In the genomic region with DNA sequence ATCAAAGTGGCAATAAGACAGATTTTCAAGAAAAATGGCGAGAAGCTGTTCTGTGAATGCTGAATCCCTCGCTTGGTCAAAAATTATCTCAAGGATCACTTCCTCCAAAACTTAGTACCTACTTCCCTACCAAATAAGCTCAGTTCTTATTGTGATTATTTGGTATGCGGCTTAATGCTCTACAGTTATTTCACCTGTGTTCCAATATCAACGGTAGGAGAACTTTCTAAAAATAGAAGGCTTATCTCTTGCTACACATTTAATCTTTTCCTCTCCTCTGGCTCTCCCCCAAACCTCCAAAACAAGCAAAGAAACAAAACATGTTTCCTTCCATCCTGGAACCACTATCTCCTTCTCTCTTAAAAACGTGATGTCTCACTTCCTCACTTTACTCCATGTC, we compare ENCODE assay signal across 24 cellular contexts. TPM values are rescaled to one million over a fixed set of nuclear protein-coding genes. Genes with fewer than 3 reads are reported as not detected.
DNase-seq lines count a peak whose midpoint lies in the region; ATAC-seq and TF ChIP-seq lines count a peak whose summit lies in the region.
"Had no signal": no experiment of that assay in that cellular context is flagged by ENCODE, and none has a peak within 500 bp of the region (broad histone marks: within the 10 kb centered on the region; RNA-seq: fewer than 3 reads in every experiment).

No MANE protein-coding gene starts in this region.

- POLR2A ChIA-PET in Panc1 (lab: Charles Lee), result no interaction called here

- no peaks in the 10 kb centered on the region for H3K27me3 ChIP-seq in Panc1 (ENCODE audit: control insufficient read depth, insufficient read depth, low read length)
- H3K27me3 ChIP-seq in foreskin keratinocyte, result no peaks in the 10 kb centered on the region
- no peaks in the 10 kb centered on the region for H3K27me3 ChIP-seq in lower lobe of right lung (ENCODE audit: low read depth)
- H3K27me3 ChIP-seq: cardiac muscle cell, ovary, SJCRH30, spleen, tibial nerve had no signal

- intact Hi-C loops in CD14-positive monocyte (cut with micrococcal nuclease), result loop anchor here in 1 of 2 donors (5.0 kb wide), 1 partner anchor 625 kb away; no protein-coding TSS in a partner anchor
- intact Hi-C loops in Panc1 (cut with micrococcal nuclease; ENCODE audit: unreplicated experiment), result no loop called here
- intact Hi-C loops in lower lobe of right lung (cut with DNase I), result no loop called here

- in situ Hi-C loops in KBM-7 (cut with MboI; ENCODE audit: low pct_unique_long_range_greater_than_20kb, low sequenced_read_pairs) (no loop called here), Panc1 (cut with HindIII; ENCODE audit: low pct_unique_long_range_greater_than_20kb, low sequenced_read_pairs) (no loop called here)

- H3K9me3 ChIP-seq in Panc1 (ENCODE audit: control insufficient read depth, insufficient read depth, low read depth, low read length) (no peaks in the 10 kb centered on the region), lower lobe of right lung (no peaks in the 10 kb centered on the region)
- H3K9me3 ChIP-seq: ovary, SJCRH30, spleen, tibial nerve had no signal

- peaks cover 0 to 3% (median 0%) of the 10 kb centered on the region in 7 donors for H3K9me3 Mint-ChIP-seq in CD14-positive monocyte
- H3K9me3 Mint-ChIP-seq: activated naive CD4-positive, alpha-beta T cell treated with anti-CD3 and anti-CD28 coated beads, Interleukin-2, amount 10 ng/mL, durations not matched to agents 7 days and 5 days; activated T-helper 1 cell treated with anti-CD3 and anti-CD28 coated beads, Interleukin-12 subunit alpha, Interleukin-12 subunit beta, Interleukin-2, Interleukin-4 antibody, amounts not matched to agents 30 ng/mL and 10 ng/mL and 1 ng/mL, durations not matched to agents 14 hours and 24 hours and 36 hours had no signal

- no peak for TF ChIP-seq CTCF in CD14-positive monocyte (IDR thresholded peaks at IDR 0.05)
- no peak for TF ChIP-seq CTCF in Panc1 (IDR thresholded peaks at IDR 0.05)
- TF ChIP-seq CTCF in foreskin keratinocyte (conservative IDR thresholded peaks at IDR 0.05), result no peak
- TF ChIP-seq CTCF in lower lobe of right lung (IDR thresholded peaks at IDR 0.05), result no peak

- H3K27ac ChIP-seq in Panc1 (ENCODE audit: low read length) (peak overlapping the region; percentile 74; the same call in 1 of the 2 replicates), foreskin keratinocyte (peak overlapping the region; percentile 71), lower lobe of right lung (no peak overlapping the region)
- H3K27ac ChIP-seq: cardiac muscle cell, ovary, SJCRH30, tibial nerve had no signal

- peaks cover 40% of the 10 kb centered on the region for H3K4me1 ChIP-seq in Panc1 (ENCODE audit: control insufficient read depth, insufficient read depth, low read length)
- peaks cover 80% of the 10 kb centered on the region for H3K4me1 ChIP-seq in foreskin keratinocyte
- H3K4me1 ChIP-seq in lower lobe of right lung, result peaks cover 15% of the 10 kb centered on the region
- H3K4me1 ChIP-seq: SJCRH30, spleen had no signal

- no peaks in the 10 kb centered on the region for H3K27me3 Mint-ChIP-seq in CD14-positive monocyte (ENCODE audit: low read depth in 3 of 3)
- H3K27me3 Mint-ChIP-seq: activated naive CD4-positive, alpha-beta T cell treated with anti-CD3 and anti-CD28 coated beads, Interleukin-2, amount 10 ng/mL, durations not matched to agents 7 days and 5 days; CD4-positive, alpha-beta memory T cell had no signal

- H3K27ac Mint-ChIP-seq in CD14-positive monocyte, result peak overlapping the region; percentile 1 to 74 (median 62)
- H3K27ac Mint-ChIP-seq: activated naive CD4-positive, alpha-beta T cell treated with anti-CD3 and anti-CD28 coated beads, Interleukin-2, amount 10 ng/mL, durations not matched to agents 7 days and 5 days; activated T-helper 1 cell treated with anti-CD3 and anti-CD28 coated beads, Interleukin-12 subunit alpha, Interleukin-12 subunit beta, Interleukin-2, Interleukin-4 antibody, amounts not matched to agents 30 ng/mL and 10 ng/mL and 1 ng/mL, durations not matched to agents 14 hours and 24 hours and 36 hours; CD4-positive, alpha-beta memory T cell had no signal

- H3K36me3 Mint-ChIP-seq in CD14-positive monocyte, result peaks cover 0 to 7% of the 10 kb centered on the region in 2 donors
- H3K36me3 Mint-ChIP-seq: activated naive CD4-positive, alpha-beta T cell treated with anti-CD3 and anti-CD28 coated beads, Interleukin-2, amount 10 ng/mL, durations not matched to agents 7 days and 5 days; CD4-positive, alpha-beta memory T cell had no signal

- no peak overlapping the region for H3K4me3 ChIP-seq in Panc1 (ENCODE audit: low read depth in 2 of 2, low read length in 2 of 2)
- no peak overlapping the region for H3K4me3 ChIP-seq in lower lobe of right lung
- H3K4me3 ChIP-seq: cardiac muscle cell, ovary, SJCRH30, spleen, tibial nerve had no signal

- no TSS peak for BruUV-seq in Panc1 (replicated peaks; lab: Mats Ljungman, UMichigan)

- H3K36me3 ChIP-seq in Panc1 (ENCODE audit: control insufficient read depth, insufficient read depth, low read length), result no peaks in the 10 kb centered on the region
- no peaks in the 10 kb centered on the region for H3K36me3 ChIP-seq in lower lobe of right lung
- H3K36me3 ChIP-seq: cardiac muscle cell, ovary, SJCRH30, spleen, tibial nerve had no signal

- ATAC-seq in Panc1, result no peak
- no peak for ATAC-seq in foreskin keratinocyte
- ATAC-seq in lower lobe of right lung, result no peak
- ATAC-seq in HG02798 (IDR thresholded peaks at IDR 0.05; ENCODE audit: poor library complexity, unreplicated experiment), result no peak
- ATAC-seq: right cardiac atrium had no signal

- H3K4me3 Mint-ChIP-seq in CD14-positive monocyte, result peak overlapping the region in 1 of 2 donors; percentile 61
- H3K4me3 Mint-ChIP-seq: activated naive CD4-positive, alpha-beta T cell treated with anti-CD3 and anti-CD28 coated beads, Interleukin-2, amount 10 ng/mL, durations not matched to agents 7 days and 5 days; activated T-helper 1 cell treated with anti-CD3 and anti-CD28 coated beads, Interleukin-12 subunit alpha, Interleukin-12 subunit beta, Interleukin-2, Interleukin-4 antibody, amounts not matched to agents 30 ng/mL and 10 ng/mL and 1 ng/mL, durations not matched to agents 14 hours and 24 hours and 36 hours; CD4-positive, alpha-beta memory T cell had no signal

- DNase-seq in CD14-positive monocyte (ENCODE audit: low spot score) (no peak), KBM-7 (peak; percentile 88), Panc1 (ENCODE audit: low read depth, low spot score) (no peak), foreskin keratinocyte (no peak), lower lobe of right lung (no peak), cerebellar nuclear complex (lab: John Stamatoyannopoulos, UW) (no peak), GOT3 (lab: John Stamatoyannopoulos, UW) (no peak)
- DNase-seq: activated CD4-positive, CD25-positive, alpha-beta regulatory T cell; activated naive CD4-positive, alpha-beta T cell treated with anti-CD3 and anti-CD28 coated beads, Interleukin-2, amount 10 ng/mL, durations not matched to agents 7 days and 5 days; CD4-positive, alpha-beta memory T cell; DMS 273 treated with DMSO at 0.1 percent for 48 hours; glutamatergic neuron; islet precursor cell; KG1; MM.1S; NCI-H146; ovary; right cardiac atrium; SJCRH30; spleen had no signal

- CTCF ChIA-PET in Panc1 (lab: Charles Lee), result no interaction called here

- H3K4me1 Mint-ChIP-seq in CD14-positive monocyte, result peaks cover 40% of the 10 kb centered on the region
- H3K4me1 Mint-ChIP-seq: activated naive CD4-positive, alpha-beta T cell treated with anti-CD3 and anti-CD28 coated beads, Interleukin-2, amount 10 ng/mL, durations not matched to agents 7 days and 5 days; CD4-positive, alpha-beta memory T cell had no signal

RNA-seq across cellular contexts. Expression of gene PDGFC, which starts 14.7 kb away (rescaled TPM):
- polyA plus RNA-seq in CD14-positive monocyte (1 to 10 TPM; 4.9 to 5.0 TPM), foreskin keratinocyte (13.9 and 14.2 TPM in 2 replicates)
- total RNA-seq in Panc1 (2021; ENCODE audit: unreplicated experiment) (14.5 TPM), foreskin keratinocyte (36.6 and 41.4 TPM in 2 replicates), lower lobe of right lung (30.6 TPM)
- polyA plus RNA-seq in Panc1 (2012; ENCODE audit: insufficient read length), result 9.3 TPM
- total RNA-seq: activated T-helper 1 cell treated with anti-CD3 and anti-CD28 coated beads, Interleukin-12 subunit alpha, Interleukin-12 subunit beta, Interleukin-2, Interleukin-4 antibody, amounts not matched to agents 30 ng/mL and 10 ng/mL and 1 ng/mL, durations not matched to agents 14 hours and 24 hours and 36 hours had no signal
- polyA plus RNA-seq: CD4-positive, alpha-beta memory T cell had no signal
